Comparison of ENCODE assay signal across 22 cellular contexts in genomic region chr6:170473226-170473789, GRCh38.
A peak's percentile ranks its signal among the peaks of the same experiment; 100 is the strongest.
DNase-seq lines count a peak whose midpoint lies in the region; ATAC-seq and TF ChIP-seq lines count a peak whose summit lies in the region.
"Had no signal": no experiment of that assay in that cellular context is flagged by ENCODE, and none has a peak within 500 bp of the region (broad histone marks: within the 10 kb centered on the region; RNA-seq: fewer than 3 reads in every experiment).

No MANE protein-coding gene starts in this region.

- H3K36me3 ChIP-seq in Panc1 (ENCODE audit: control insufficient read depth, insufficient read depth, low read length): no peaks in the 10 kb centered on the region
- H3K36me3 ChIP-seq: gastroesophageal sphincter, vagina had no signal

- no peaks in the 10 kb centered on the region for H3K9me3 Mint-ChIP-seq in natural killer cell
- H3K9me3 Mint-ChIP-seq in natural killer cell treated with Interleukin-12 subunit alpha and Interleukin-12 subunit beta and Interleukin-15 and Interleukin-18, amount 100 ng/mL, for 72 hours: no peaks in the 10 kb centered on the region
- peaks cover under 1% of the 10 kb centered on the region for H3K9me3 Mint-ChIP-seq in activated naive CD8-positive, alpha-beta T cell treated with anti-CD3 and anti-CD28 coated beads, Interleukin-2, amount 50 U/mL, for 24 hours
- H3K9me3 Mint-ChIP-seq: activated CD4-positive, alpha-beta memory T cell treated with anti-CD3 and anti-CD28 coated beads for 36 hours; activated T-cell treated with anti-CD3 and anti-CD28 coated beads, Interleukin-2, amount 50 U/mL, for 4 hours; CD4-positive, alpha-beta memory T cell; memory B cell; neural crest cell had no signal

- H3K27me3 Mint-ChIP-seq in natural killer cell (ENCODE audit: low read depth in 2 of 2): no peaks in the 10 kb centered on the region
- no peaks in the 10 kb centered on the region for H3K27me3 Mint-ChIP-seq in natural killer cell treated with Interleukin-12 subunit alpha and Interleukin-12 subunit beta and Interleukin-15 and Interleukin-18, amount 100 ng/mL, for 72 hours
- peaks cover 6% of the 10 kb centered on the region for H3K27me3 Mint-ChIP-seq in activated naive CD8-positive, alpha-beta T cell treated with anti-CD3 and anti-CD28 coated beads, Interleukin-2, amount 50 U/mL, for 24 hours

- peaks cover 57 to 61% of the 10 kb centered on the region in 2 donors for H3K4me1 Mint-ChIP-seq in natural killer cell
- H3K4me1 Mint-ChIP-seq in natural killer cell treated with Interleukin-12 subunit alpha and Interleukin-12 subunit beta and Interleukin-15 and Interleukin-18, amount 100 ng/mL, for 72 hours (ENCODE audit: low read depth in 2 of 2): peaks cover 32 to 38% of the 10 kb centered on the region in 2 donors
- no peaks in the 10 kb centered on the region for H3K4me1 Mint-ChIP-seq in activated naive CD8-positive, alpha-beta T cell treated with anti-CD3 and anti-CD28 coated beads, Interleukin-2, amount 50 U/mL, for 24 hours
- H3K4me1 Mint-ChIP-seq: activated naive CD8-positive, alpha-beta T cell treated with anti-CD3 and anti-CD28 coated beads for 36 hours; neural crest cell had no signal

- H3K4me3 Mint-ChIP-seq in natural killer cell: peak overlapping the region; percentile 21
- H3K4me3 Mint-ChIP-seq in natural killer cell treated with Interleukin-12 subunit alpha and Interleukin-12 subunit beta and Interleukin-15 and Interleukin-18, amount 100 ng/mL, for 72 hours: no peak overlapping the region
- no peak overlapping the region for H3K4me3 Mint-ChIP-seq in activated naive CD8-positive, alpha-beta T cell treated with anti-CD3 and anti-CD28 coated beads, Interleukin-2, amount 50 U/mL, for 24 hours
- H3K4me3 Mint-ChIP-seq: activated CD4-positive, alpha-beta memory T cell treated with anti-CD3 and anti-CD28 coated beads for 36 hours; activated naive CD8-positive, alpha-beta T cell treated with anti-CD3 and anti-CD28 coated beads for 36 hours; activated T-cell treated with anti-CD3 and anti-CD28 coated beads, Interleukin-2, amount 50 U/mL, for 4 hours; CD4-positive, alpha-beta memory T cell; memory B cell; neural crest cell had no signal

- CTCF ChIA-PET in Panc1 (lab: Charles Lee): no interaction called here

- POLR2A ChIA-PET in Panc1 (lab: Charles Lee): no interaction called here

- no TSS peak for BruUV-seq in Panc1 (replicated peaks; lab: Mats Ljungman, UMichigan)

- DNase-seq in natural killer cell (no peak), Panc1 (ENCODE audit: low read depth, low spot score) (no peak), right cardiac atrium (peak; percentile 34 to 76 (median 71)), DMS153 (lab: John Stamatoyannopoulos, UW) (no peak), KBM-7 (no peak), NCI-H1436 treated with DMSO at 0.1 percent for 48 hours (lab: John Stamatoyannopoulos, UW) (no peak)
- no peak for DNase-seq in natural killer cell treated with Interleukin-12 subunit alpha and Interleukin-12 subunit beta and Interleukin-15 and Interleukin-18, amount 100 ng/mL, for 72 hours (ENCODE audit: low spot score)
- no peak for DNase-seq in activated naive CD8-positive, alpha-beta T cell treated with anti-CD3 and anti-CD28 coated beads, Interleukin-2, amount 50 U/mL, for 24 hours
- DNase-seq: activated CD4-positive, alpha-beta memory T cell treated with anti-CD3 and anti-CD28 coated beads for 36 hours; activated naive CD8-positive, alpha-beta T cell treated with anti-CD3 and anti-CD28 coated beads for 36 hours; activated T-cell treated with anti-CD3 and anti-CD28 coated beads, Interleukin-2, amount 50 U/mL, for 4 hours; CD4-positive, alpha-beta memory T cell; dermis blood vessel endothelial cell; Karpas-422; NCI-H1436; T-helper 1 cell had no signal

- H3K4me1 ChIP-seq in Panc1 (ENCODE audit: control insufficient read depth, insufficient read depth, low read length): 0 out of 2 replicates have a peak, but pooled peaks cover 3% of the 10 kb centered on the region
- no peaks in the 10 kb centered on the region for H3K4me1 ChIP-seq in right cardiac atrium (ENCODE audit: control insufficient read depth, insufficient read depth, low read length)
- H3K4me1 ChIP-seq: gastroesophageal sphincter, vagina had no signal

- ATAC-seq in natural killer cell: peak in 1 of 3 donors; percentile 43
- no peak for ATAC-seq in natural killer cell treated with Interleukin-12 subunit alpha and Interleukin-12 subunit beta and Interleukin-15 and Interleukin-18, amount 100 ng/mL, for 72 hours
- peak; percentile 48; the same call in 1 of the 2 replicates for ATAC-seq in Panc1
- peak; percentile 88 to 94 for ATAC-seq in right cardiac atrium
- ATAC-seq in activated naive CD8-positive, alpha-beta T cell treated with anti-CD3 and anti-CD28 coated beads, Interleukin-2, amount 50 U/mL, for 24 hours: no peak
- ATAC-seq: activated T-cell treated with anti-CD3 and anti-CD28 coated beads, Interleukin-2, amount 50 U/mL, for 4 hours; gastroesophageal sphincter; HCT116; sciatic nerve had no signal

- H3K27ac ChIP-seq in Panc1 (ENCODE audit: low read length): no peak overlapping the region
- no peak overlapping the region for H3K27ac ChIP-seq in right cardiac atrium (ENCODE audit: low read length)
- H3K27ac ChIP-seq: gastroesophageal sphincter, vagina had no signal

- H3K9me3 ChIP-seq in Panc1 (ENCODE audit: control insufficient read depth, insufficient read depth, low read depth, low read length) (no peaks in the 10 kb centered on the region), right cardiac atrium (ENCODE audit: control insufficient read depth, low read length) (no peaks in the 10 kb centered on the region)
- H3K9me3 ChIP-seq: gastroesophageal sphincter, vagina had no signal

- H3K27me3 ChIP-seq in Panc1 (ENCODE audit: control insufficient read depth, insufficient read depth, low read length) (peaks cover 12% of the 10 kb centered on the region), right cardiac atrium (ENCODE audit: control insufficient read depth, insufficient read depth) (no peaks in the 10 kb centered on the region)
- H3K27me3 ChIP-seq: vagina had no signal

- intact Hi-C loops in natural killer cell (cut with micrococcal nuclease) (no loop called here), Panc1 (cut with micrococcal nuclease; ENCODE audit: unreplicated experiment) (no loop called here), right cardiac atrium (cut with DNase I) (no loop called here)

- H3K4me3 ChIP-seq in Panc1 (ENCODE audit: low read depth in 2 of 2, low read length in 2 of 2) (no peak overlapping the region), right cardiac atrium (ENCODE audit: low read length) (no peak overlapping the region)
- H3K4me3 ChIP-seq: gastroesophageal sphincter, vagina had no signal

- H3K27ac Mint-ChIP-seq in natural killer cell: peak overlapping the region; percentile 65 to 83
- H3K27ac Mint-ChIP-seq in natural killer cell treated with Interleukin-12 subunit alpha and Interleukin-12 subunit beta and Interleukin-15 and Interleukin-18, amount 100 ng/mL, for 72 hours: peak overlapping the region in 1 of 2 donors; percentile 32
- no peak overlapping the region for H3K27ac Mint-ChIP-seq in activated naive CD8-positive, alpha-beta T cell treated with anti-CD3 and anti-CD28 coated beads, Interleukin-2, amount 50 U/mL, for 24 hours
- H3K27ac Mint-ChIP-seq: activated CD4-positive, alpha-beta memory T cell treated with anti-CD3 and anti-CD28 coated beads for 36 hours; activated naive CD8-positive, alpha-beta T cell treated with anti-CD3 and anti-CD28 coated beads for 36 hours; memory B cell had no signal

- TF ChIP-seq CTCF in natural killer cell (IDR thresholded peaks at IDR 0.05) (no peak), Panc1 (IDR thresholded peaks at IDR 0.05) (no peak)

- in situ Hi-C loops in Panc1 (cut with HindIII; ENCODE audit: low pct_unique_long_range_greater_than_20kb, low sequenced_read_pairs) (no loop called here), KBM-7 (cut with MboI; ENCODE audit: low pct_unique_long_range_greater_than_20kb, low sequenced_read_pairs) (no loop called here)

- whole genome bisulfite sequencing in right cardiac atrium: 28% methylated on average over 4 of the region's 4 CpGs

- no peaks in the 10 kb centered on the region for H3K36me3 Mint-ChIP-seq in natural killer cell
- H3K36me3 Mint-ChIP-seq in natural killer cell treated with Interleukin-12 subunit alpha and Interleukin-12 subunit beta and Interleukin-15 and Interleukin-18, amount 100 ng/mL, for 72 hours: peaks cover 2% of the 10 kb centered on the region
- H3K36me3 Mint-ChIP-seq in activated naive CD8-positive, alpha-beta T cell treated with anti-CD3 and anti-CD28 coated beads, Interleukin-2, amount 50 U/mL, for 24 hours (ENCODE audit: low read depth): no peaks in the 10 kb centered on the region
- H3K36me3 Mint-ChIP-seq: activated CD4-positive, alpha-beta memory T cell treated with anti-CD3 and anti-CD28 coated beads for 36 hours; CD4-positive, alpha-beta memory T cell; memory B cell had no signal

Comparison
In these comparisons a context has a peak if more than half of its experiments do, and no peak if none do; other contexts are left out.
1. ATAC-seq: peak in Panc1 (single experiment) and right cardiac atrium (2 of 2); none in natural killer cell treated with Interleukin-12 subunit alpha and Interleukin-12 subunit beta and Interleukin-15 and Interleukin-18, amount 100 ng/mL, for 72 hours (0 of 2) and activated naive CD8-positive, alpha-beta T cell treated with anti-CD3 and anti-CD28 coated beads, Interleukin-2, amount 50 U/mL, for 24 hours (single experiment).
2. DNase-seq: peak in right cardiac atrium (3 of 3); none in natural killer cell (single experiment), natural killer cell treated with Interleukin-12 subunit alpha and Interleukin-12 subunit beta and Interleukin-15 and Interleukin-18, amount 100 ng/mL, for 72 hours (single experiment), Panc1 (single experiment), DMS153 (single experiment), activated naive CD8-positive, alpha-beta T cell treated with anti-CD3 and anti-CD28 coated beads, Interleukin-2, amount 50 U/mL, for 24 hours (single experiment), KBM-7 (single experiment) and NCI-H1436 treated with DMSO at 0.1 percent for 48 hours (single experiment).